ENCODE assay signal across 17 cellular contexts in genomic region chr2:106561356-106561755, GRCh38.
DNase-seq lines count a peak whose midpoint lies in the region; ATAC-seq, FAIRE-seq and TF ChIP-seq lines count a peak whose summit lies in the region.
"Had no signal": no experiment of that assay in that cellular context is flagged by ENCODE, and none has a peak within 500 bp of the region (broad histone marks: within the 10 kb centered on the region; RNA-seq: fewer than 3 reads in every experiment).

No MANE protein-coding gene starts in this region.

- in situ Hi-C loops in transverse colon (cut with MboI; ENCODE audit: low pct_ligation_motif_present in 1 of 4, low pct_unique_long_range_greater_than_20kb in 1 of 4, low sequenced_read_pairs in 3 of 4): no loop called here

- H3K27me3 Mint-ChIP-seq in mesothelial cell of epicardium (ENCODE audit: low read depth): no peaks in the 10 kb centered on the region
- H3K27me3 Mint-ChIP-seq in GM23338 (ENCODE audit: insufficient read depth, low read depth, poor library complexity): peaks cover 7% of the 10 kb centered on the region

- no peaks in the 10 kb centered on the region for H4K20me1 ChIP-seq in GM23338 (replicated peaks; ENCODE audit: insufficient read depth)
- H4K20me1 ChIP-seq: BLaER1 treated with 17β-estradiol and CSF1 and Interleukin-3, amounts not matched to agents 10 nM and 100 nM had no signal

- H3K4me1 Mint-ChIP-seq in mesothelial cell of epicardium (peaks cover 41% of the 10 kb centered on the region), GM23338 (no peaks in the 10 kb centered on the region)
- H3K4me1 Mint-ChIP-seq: activated CD8-positive, alpha-beta memory T cell treated with anti-CD3 and anti-CD28 coated beads, Interleukin-2, amount 10 ng/mL, durations not matched to agents 7 days and 5 days had no signal

- no peak for TF ChIP-seq POLR2A in transverse colon (IDR thresholded peaks at IDR 0.05)

- H3K36me3 ChIP-seq in bronchial epithelial cell (ENCODE audit: control insufficient read depth, insufficient read depth, low read length) (no peaks in the 10 kb centered on the region), transverse colon (no peaks in the 10 kb centered on the region), GM23338 (ENCODE audit: insufficient read depth) (peaks cover 10% of the 10 kb centered on the region; the same call in 1 of the 2 replicates)
- H3K36me3 ChIP-seq: BLaER1 treated with 17β-estradiol and CSF1 and Interleukin-3, amounts not matched to agents 10 nM and 100 nM; pancreas; thyroid gland had no signal

- H3K4me3 ChIP-seq in bronchial epithelial cell (ENCODE audit: low read depth, low read length) (no peak overlapping the region), transverse colon (no peak overlapping the region), GM23338 (no peak overlapping the region)
- H3K4me3 ChIP-seq: BLaER1 treated with 17β-estradiol and CSF1 and Interleukin-3, amounts not matched to agents 10 nM and 100 nM; pancreas; thyroid gland had no signal

- H3F3A ChIP-seq in GM23338 (replicated peaks; ENCODE audit: low read depth): no peaks in the 10 kb centered on the region

- H3K9me3 Mint-ChIP-seq in mesothelial cell of epicardium: peaks cover 12% of the 10 kb centered on the region
- peaks cover 33% of the 10 kb centered on the region for H3K9me3 Mint-ChIP-seq in GM23338
- H3K9me3 Mint-ChIP-seq: T-helper 2 cell treated with Interferon-gamma antibody and Interleukin-4, amounts not matched to agents 5 μg/mL and 100 μg/mL, for 36 hours had no signal

- TF ChIP-seq EP300 in transverse colon (IDR thresholded peaks at IDR 0.05; ENCODE audit: low read depth): no peak

- ATAC-seq in GM18868 (IDR thresholded peaks at IDR 0.05; ENCODE audit: unreplicated experiment) (no peak), GM23338 (no peak)
- ATAC-seq: activated CD8-positive, alpha-beta memory T cell treated with anti-CD3 and anti-CD28 coated beads, Interleukin-2, amount 10 ng/mL, durations not matched to agents 7 days and 5 days; pancreas had no signal

- FAIRE-seq in bronchial epithelial cell (lab: Jason Lieb, UNC): peak; percentile 28
- FAIRE-seq: pancreas had no signal

- H3K9me2 ChIP-seq in GM23338 (ENCODE audit: insufficient read depth): no peaks in the 10 kb centered on the region

- no peak overlapping the region for H3K4me3 Mint-ChIP-seq in mesothelial cell of epicardium
- no peak overlapping the region for H3K4me3 Mint-ChIP-seq in GM23338
- H3K4me3 Mint-ChIP-seq: activated CD8-positive, alpha-beta memory T cell treated with anti-CD3 and anti-CD28 coated beads, Interleukin-2, amount 10 ng/mL, durations not matched to agents 7 days and 5 days; T-helper 2 cell treated with Interferon-gamma antibody and Interleukin-4, amounts not matched to agents 5 μg/mL and 100 μg/mL, for 36 hours had no signal

- H3K36me3 Mint-ChIP-seq in mesothelial cell of epicardium (no peaks in the 10 kb centered on the region), GM23338 (ENCODE audit: low read depth) (peaks cover 19% of the 10 kb centered on the region)
- H3K36me3 Mint-ChIP-seq: activated CD8-positive, alpha-beta memory T cell treated with anti-CD3 and anti-CD28 coated beads, Interleukin-2, amount 10 ng/mL, durations not matched to agents 7 days and 5 days had no signal

- peak; percentile 35 for DNase-seq in DMS153 (lab: John Stamatoyannopoulos, UW)
- no peak for DNase-seq in DMS153 treated with DMSO at 0.1 percent for 48 hours (lab: John Stamatoyannopoulos, UW; ENCODE audit: unreplicated experiment)
- DNase-seq in bronchial epithelial cell (ENCODE audit: low read depth): no peak
- DNase-seq in mesothelial cell of epicardium (ENCODE audit: low spot score in 2 of 2, unreplicated experiment in 2 of 2): no peak
- no peak for DNase-seq in transverse colon
- no peak for DNase-seq in NCI-H526 treated with DMSO at 0.1 percent for 48 hours (lab: John Stamatoyannopoulos, UW)
- no peak for DNase-seq in GM23338 (ENCODE audit: low spot score)
- DNase-seq: 8988T; activated CD8-positive, alpha-beta memory T cell treated with anti-CD3 and anti-CD28 coated beads, Interleukin-2, amount 10 ng/mL, durations not matched to agents 7 days and 5 days; activated gamma-delta T cell treated with Interleukin-2 at 50 U/mL for 16 hours; IMR-90; pancreas; SHP77 treated with DMSO at 0.1 percent for 48 hours had no signal

- 40 to 63% methylated on average over 1 to 8 of the region's 8 CpGs for WGBS in transverse colon (ENCODE audit: low coverage in 1 of 2), 2 donors

- no peaks in the 10 kb centered on the region for H3K9me3 ChIP-seq in transverse colon
- H3K9me3 ChIP-seq: pancreas, thyroid gland had no signal

- no peaks in the 10 kb centered on the region for H3K79me2 ChIP-seq in GM23338 (replicated peaks; ENCODE audit: insufficient read depth)

- H2AFZ ChIP-seq in GM23338: no peak overlapping the region

- no peaks in the 10 kb centered on the region for H3K27me3 ChIP-seq in bronchial epithelial cell (ENCODE audit: control insufficient read depth, insufficient read depth, low read length)
- no peaks in the 10 kb centered on the region for H3K27me3 ChIP-seq in transverse colon
- H3K27me3 ChIP-seq in GM23338 (ENCODE audit: insufficient read depth): no peaks in the 10 kb centered on the region
- H3K27me3 ChIP-seq: BLaER1 treated with 17β-estradiol and CSF1 and Interleukin-3, amounts not matched to agents 10 nM and 100 nM; pancreas; thyroid gland had no signal

- H3K4me2 ChIP-seq in GM23338: no peak overlapping the region
- H3K4me2 ChIP-seq: BLaER1 treated with 17β-estradiol and CSF1 and Interleukin-3, amounts not matched to agents 10 nM and 100 nM had no signal

- TF ChIP-seq CTCF in bronchial epithelial cell (IDR thresholded peaks at IDR 0.05; ENCODE audit: insufficient read depth, low read length, severe bottlenecking) (no peak), mesothelial cell of epicardium (IDR thresholded peaks at IDR 0.05; ENCODE audit: unreplicated experiment) (no peak), transverse colon (IDR thresholded peaks at IDR 0.05) (no peak), GM23338 (conservative IDR thresholded peaks at IDR 0.05; ENCODE audit: low read depth in 2 of 2) (no peak)

- intact Hi-C loops in transverse colon (cut with DNase I; ENCODE audit: low total_unique reads): no loop called here

- H3K4me1 ChIP-seq in transverse colon (peaks cover 4 to 16% (median 10%) of the 10 kb centered on the region in 4 donors), GM23338 (ENCODE audit: insufficient read depth) (no peaks in the 10 kb centered on the region)
- H3K4me1 ChIP-seq: pancreas had no signal

- H3K27ac Mint-ChIP-seq in mesothelial cell of epicardium (peak overlapping the region; percentile 76), GM23338 (no peak overlapping the region)
- H3K27ac Mint-ChIP-seq: activated CD8-positive, alpha-beta memory T cell treated with anti-CD3 and anti-CD28 coated beads, Interleukin-2, amount 10 ng/mL, durations not matched to agents 7 days and 5 days; T-helper 2 cell treated with Interferon-gamma antibody and Interleukin-4, amounts not matched to agents 5 μg/mL and 100 μg/mL, for 36 hours had no signal

- peak overlapping the region in 3 of 4 donors; percentile 44 to 70 (median 64) for H3K27ac ChIP-seq in transverse colon
- H3K27ac ChIP-seq in GM23338 (ENCODE audit: low read depth): no peak overlapping the region
- H3K27ac ChIP-seq: BLaER1 treated with 17β-estradiol and CSF1 and Interleukin-3, amounts not matched to agents 10 nM and 100 nM; pancreas; thyroid gland had no signal

TF ChIP-seq in GM23338, 12 proteins besides CTCF, POLR2A, EP300 and RAD21 (continues in another document):
- TF ChIP-seq ETS1 (IDR thresholded peaks at IDR 0.05): no peak
- no peak for TF ChIP-seq ZNF331 (CRISPR knock-in tag; IDR thresholded peaks at IDR 0.05; ENCODE audit: low read depth)
- no peak for TF ChIP-seq CREB1 (CRISPR knock-in tag; IDR thresholded peaks at IDR 0.05; ENCODE audit: low read depth)
- TF ChIP-seq NANOG (IDR thresholded peaks at IDR 0.05; ENCODE audit: borderline replicate concordance): no peak
- TF ChIP-seq REST (IDR thresholded peaks at IDR 0.05; ENCODE audit: unreplicated experiment): no peak
